1 cellular context compared by ENCODE assay signal in genomic region chr12:31315089-31315725, GRCh38.
TF ChIP-seq lines count a peak whose summit lies in the region.

No MANE protein-coding gene starts in this region.

TF ChIP-seq in K562, 482 proteins besides CTCF, POLR2A, EP300 and RAD21 (continued from another document and continues in another):
- TF ChIP-seq PBX2 (CRISPR knock-in tag; IDR thresholded peaks at IDR 0.05; ENCODE audit: low read depth) (no peak), PBX2 (tag; conservative IDR thresholded peaks at IDR 0.05; ENCODE audit: low read depth) (peak; percentile 89), SMARCC2 (IDR thresholded peaks at IDR 0.05; ENCODE audit: low read depth) (no peak), MEF2A (IDR thresholded peaks at IDR 0.05; ENCODE audit: control insufficient read depth, low read depth, low read length) (no peak), ZNF766 (CRISPR knock-in tag; conservative IDR thresholded peaks at IDR 0.05) (peak; percentile 61; the same call in 1 of the 2 replicates), ID3 (CRISPR knock-in tag; IDR thresholded peaks at IDR 0.05) (no peak), ID3 (tag; IDR thresholded peaks at IDR 0.05) (peak; percentile 93), ZNF639 (CRISPR knock-in tag; conservative IDR thresholded peaks at IDR 0.05 in 1 of 2, IDR thresholded peaks at IDR 0.05 in 1 of 2) (0 out of 4 replicates have a peak, but pooled peaks of 1 of the 2 experiments have one; percentile 44), ZNF518B (CRISPR knock-in tag; IDR thresholded peaks at IDR 0.05) (no peak), ZNF395 (CRISPR knock-in tag; IDR thresholded peaks at IDR 0.05) (peak; percentile 51), MAZ (CRISPR knock-in tag; conservative IDR thresholded peaks at IDR 0.05 in 1 of 2, IDR thresholded peaks at IDR 0.05 in 1 of 2) (peak in 1 of 2 experiments; percentile 72; a peak in 1 of 4 replicates), TEAD1 (CRISPR knock-in tag; IDR thresholded peaks at IDR 0.05) (peak in 1 of 2 experiments; percentile 71; a peak in 2 of 4 replicates), ZNF592 (IDR thresholded peaks at IDR 0.05) (peak; percentile 87), CREB3 (tag; conservative IDR thresholded peaks at IDR 0.05; ENCODE audit: low read depth) (0 out of 2 replicates have a peak, but pooled peaks have one; percentile 40), PURB (CRISPR knock-in tag; IDR thresholded peaks at IDR 0.05; ENCODE audit: low read depth) (no peak), U2AF1 (optimal IDR thresholded peaks at IDR 0.05; ENCODE audit: low read depth, low read length) (no peak), PTTG1 (tag; IDR thresholded peaks at IDR 0.05; ENCODE audit: low read depth) (peak; percentile 74; the same call in 1 of the 2 replicates), MEF2D (tag; conservative IDR thresholded peaks at IDR 0.05; ENCODE audit: low read depth) (peak; percentile 68; the same call in 1 of the 2 replicates), NR2C2 (CRISPR knock-in tag; IDR thresholded peaks at IDR 0.05) (no peak), NR2C2 (tag; IDR thresholded peaks at IDR 0.05) (peak; percentile 41), ZNF311 (CRISPR knock-in tag; IDR thresholded peaks at IDR 0.05) (peak; percentile 74), PTRF (tag; IDR thresholded peaks at IDR 0.05) (peak; percentile 52; the same call in 1 of the 2 replicates), RBFOX2 (IDR thresholded peaks at IDR 0.05; ENCODE audit: low read depth, low read length) (peak; percentile 12; the same call in 1 of the 2 replicates), NFXL1 (CRISPR knock-in tag; IDR thresholded peaks at IDR 0.05) (peak; percentile 59; the same call in 1 of the 2 replicates), ZBTB17 (CRISPR knock-in tag; IDR thresholded peaks at IDR 0.05) (peak; percentile 82), ZNF239 (CRISPR knock-in tag; IDR thresholded peaks at IDR 0.05) (peak; percentile 49; the same call in 1 of the 2 replicates), DMBX1 (CRISPR knock-in tag; IDR thresholded peaks at IDR 0.05; ENCODE audit: borderline replicate concordance) (peak; percentile 57; the same call in 1 of the 2 replicates), TBL1XR1 (IDR thresholded peaks at IDR 0.05; ENCODE audit: low read length in 2 of 2) (0 out of 4 replicates have a peak, but pooled peaks of 1 of the 2 experiments have one; percentile 12), CEBPZ (IDR thresholded peaks at IDR 0.05; ENCODE audit: borderline replicate concordance, low read depth, low read length) (no peak), DDX20 (tag; IDR thresholded peaks at IDR 0.05; ENCODE audit: low read depth) (peak; percentile 70; the same call in 1 of the 2 replicates), SMAD3 (CRISPR knock-in tag; conservative IDR thresholded peaks at IDR 0.05) (peak; percentile 79; the same call in 1 of the 2 replicates), NR2C1 (IDR thresholded peaks at IDR 0.05) (no peak), NR2C1 (tag; IDR thresholded peaks at IDR 0.05) (peak; percentile 65), ZNF41 (CRISPR knock-in tag; conservative IDR thresholded peaks at IDR 0.05) (0 out of 2 replicates have a peak, but pooled peaks have one; percentile 50), TSC22D4 (tag; IDR thresholded peaks at IDR 0.05) (no peak), ZBTB49 (CRISPR knock-in tag; IDR thresholded peaks at IDR 0.05; ENCODE audit: borderline replicate concordance) (no peak)
